Comparison of ENCODE assay signal across 29 cellular contexts in genomic region chr19:46691104-46691503, GRCh38. TPM values are rescaled to one million over a fixed set of nuclear protein-coding genes. Genes with fewer than 3 reads are reported as not detected.
"Had no signal": no experiment of that assay in that cellular context is flagged by ENCODE, and none has a peak within 500 bp of the region (broad histone marks: within the 10 kb centered on the region; RNA-seq: fewer than 3 reads in every experiment).

No MANE protein-coding gene starts in this region.

- H3K4me3 Mint-ChIP-seq: activated CD8-positive, alpha-beta T cell treated with anti-CD3 and anti-CD28 coated beads, Interleukin-2, amount 10 ng/mL, durations not matched to agents 7 days and 5 days; activated naive CD8-positive, alpha-beta T cell treated with anti-CD3 and anti-CD28 coated beads for 36 hours; activated T-cell treated with anti-CD3 and anti-CD28 coated beads, Interleukin-2, amount 50 U/mL, for 24 hours; activated T-helper 17 cell treated with anti-CD3 and anti-CD28 coated beads, Interleukin-2, amount 50 U/mL, for 72 hours; central memory CD8-positive, alpha-beta T cell; memory B cell; neural progenitor cell; stimulated activated naive CD8-positive, alpha-beta T cell treated with anti-CD3 and anti-CD28 coated beads, Interleukin-15, amount 100 ng/mL, for 72 hours; T-helper 2 cell treated with Interferon-gamma antibody and Interleukin-4, amounts not matched to agents 5 μg/mL and 100 μg/mL, for 36 hours had no signal

- H3K27me3 ChIP-seq: breast epithelium, esophagus muscularis mucosa, neural progenitor cell, tibial artery had no signal

- H3K9me3 Mint-ChIP-seq: activated naive CD8-positive, alpha-beta T cell treated with anti-CD3 and anti-CD28 coated beads for 36 hours; activated T-cell treated with anti-CD3 and anti-CD28 coated beads, Interleukin-2, amount 50 U/mL, for 24 hours; activated T-helper 17 cell treated with anti-CD3 and anti-CD28 coated beads, Interleukin-2, amount 50 U/mL, for 72 hours; central memory CD8-positive, alpha-beta T cell; memory B cell; neural progenitor cell; stimulated activated naive CD8-positive, alpha-beta T cell treated with anti-CD3 and anti-CD28 coated beads, Interleukin-15, amount 100 ng/mL, for 72 hours; T-helper 2 cell treated with Interferon-gamma antibody and Interleukin-4, amounts not matched to agents 5 μg/mL and 100 μg/mL, for 36 hours had no signal

- H3K4me1 Mint-ChIP-seq: activated naive CD8-positive, alpha-beta T cell treated with anti-CD3 and anti-CD28 coated beads for 36 hours; neural progenitor cell; stimulated activated naive CD8-positive, alpha-beta T cell treated with anti-CD3 and anti-CD28 coated beads, Interleukin-15, amount 100 ng/mL, for 72 hours had no signal

- H3K27me3 Mint-ChIP-seq: activated naive CD8-positive, alpha-beta T cell treated with anti-CD3 and anti-CD28 coated beads for 36 hours; activated T-cell treated with anti-CD3 and anti-CD28 coated beads, Interleukin-2, amount 50 U/mL, for 24 hours; activated T-helper 17 cell treated with anti-CD3 and anti-CD28 coated beads, Interleukin-2, amount 50 U/mL, for 72 hours; central memory CD8-positive, alpha-beta T cell; memory B cell; stimulated activated naive CD8-positive, alpha-beta T cell treated with anti-CD3 and anti-CD28 coated beads, Interleukin-15, amount 100 ng/mL, for 72 hours had no signal

- H3K27ac Mint-ChIP-seq: activated CD8-positive, alpha-beta T cell treated with anti-CD3 and anti-CD28 coated beads, Interleukin-2, amount 10 ng/mL, durations not matched to agents 7 days and 5 days; activated T-helper 17 cell treated with anti-CD3 and anti-CD28 coated beads, Interleukin-2, amount 50 U/mL, for 72 hours; neural progenitor cell; stimulated activated naive CD8-positive, alpha-beta T cell treated with anti-CD3 and anti-CD28 coated beads, Interleukin-15, amount 100 ng/mL, for 72 hours; T-helper 2 cell treated with Interferon-gamma antibody and Interleukin-4, amounts not matched to agents 5 μg/mL and 100 μg/mL, for 36 hours had no signal

- H3K4me3 ChIP-seq: breast epithelium, esophagus muscularis mucosa, neural progenitor cell, tibial artery had no signal

- H3K9me3 ChIP-seq: breast epithelium, esophagus muscularis mucosa, tibial artery had no signal

- H2AFZ ChIP-seq: neural progenitor cell had no signal

- ATAC-seq: activated CD4-positive, CD25-positive, alpha-beta regulatory T cell treated with anti-CD3 and anti-CD28 coated beads, Interleukin-2, amount 50 U/mL, for 24 hours; activated CD8-positive, alpha-beta T cell treated with anti-CD3 and anti-CD28 coated beads, Interleukin-2, amount 10 ng/mL, durations not matched to agents 7 days and 5 days; activated T-helper 17 cell treated with anti-CD3 and anti-CD28 coated beads, Interleukin-2, amount 50 U/mL, for 72 hours; left cardiac atrium; stimulated activated naive CD8-positive, alpha-beta T cell treated with anti-CD3 and anti-CD28 coated beads, Interleukin-15, amount 100 ng/mL, for 72 hours had no signal

- H3K4me2 ChIP-seq: neural progenitor cell had no signal

- H3K4me1 ChIP-seq: breast epithelium, esophagus muscularis mucosa, neural progenitor cell, tibial artery had no signal

- H3K27ac ChIP-seq: breast epithelium, esophagus muscularis mucosa, neural progenitor cell, tibial artery, VCaP had no signal

- DNase-seq: activated CD4-positive, alpha-beta T cell treated with anti-CD3 and anti-CD28 coated beads, Interleukin-2, amount 50 U/mL, for 1 hour; activated CD8-positive, alpha-beta T cell treated with anti-CD3 and anti-CD28 coated beads, Interleukin-2, amount 10 ng/mL, durations not matched to agents 7 days and 5 days; activated naive CD8-positive, alpha-beta T cell treated with anti-CD3 and anti-CD28 coated beads for 36 hours; activated T-cell treated with anti-CD3 and anti-CD28 coated beads, Interleukin-2, amount 50 U/mL, for 24 hours; effector memory CD4-positive, alpha-beta T cell; head of caudate nucleus; islet precursor cell; left cardiac atrium; retina; stimulated activated CD4-positive, alpha-beta T cell treated with anti-CD3 and anti-CD28 coated beads, Interleukin-2, amount 100 ng/mL, for 48 hours; stimulated activated naive CD8-positive, alpha-beta T cell treated with anti-CD3 and anti-CD28 coated beads, Interleukin-15, amount 100 ng/mL, for 72 hours; tibial artery had no signal

- H3K9ac ChIP-seq: neural progenitor cell had no signal

RNA-seq across cellular contexts. Expression of gene GNG8, which starts 55.1 kb away (rescaled TPM):
- total RNA-seq: activated CD8-positive, alpha-beta T cell treated with anti-CD3 and anti-CD28 coated beads, Interleukin-2, amount 10 ng/mL, durations not matched to agents 7 days and 5 days; breast epithelium; dermis microvascular lymphatic vessel endothelial cell; esophagus muscularis mucosa; frontal cortex; lower leg skin; mononuclear cell; myocyte; omental fat pad; posterior vena cava; ureter had no signal
